ENCODE assay signal across 9 cellular contexts in genomic region chr20:20317195-20318113, GRCh38. TPM values are rescaled to one million over a fixed set of nuclear protein-coding genes. Genes with fewer than 3 reads are reported as not detected.
DNase-seq lines count a peak whose midpoint lies in the region; ATAC-seq and TF ChIP-seq lines count a peak whose summit lies in the region.
"Had no signal": no experiment of that assay in that cellular context is flagged by ENCODE, and none has a peak within 500 bp of the region (broad histone marks: within the 10 kb centered on the region; RNA-seq: fewer than 3 reads in every experiment).

No MANE protein-coding gene starts in this region.

- H3K9me3 ChIP-seq in neural cell (ENCODE audit: low read length) = peaks cover 5% of the 10 kb centered on the region
- H3K9me3 ChIP-seq: SJCRH30 had no signal

- no peak overlapping the region for H3K4me2 ChIP-seq in neural cell (ENCODE audit: low read length)

- CTCF ChIA-PET in WTC11 (lab: Charles Lee) = interaction anchor here (0.5 kb wide), 1 partner anchor 109 kb away, joined by 3 read pairs; no protein-coding TSS in a partner anchor

- POLR2A ChIA-PET in WTC11 (lab: Charles Lee) = no interaction called here

- H3K27ac ChIP-seq in neural cell (ENCODE audit: low read length) = peak overlapping the region; percentile 41
- H3K27ac ChIP-seq: SJCRH30 had no signal

- H3K79me2 ChIP-seq in neural cell (replicated peaks; ENCODE audit: insufficient read depth, low read length) = no peaks in the 10 kb centered on the region

- H3K27me3 Mint-ChIP-seq in WTC11 (ENCODE audit: low read depth) = no peaks in the 10 kb centered on the region

- H3K9ac ChIP-seq in neural cell (ENCODE audit: low read length) = peak overlapping the region; percentile 27

- H3K27ac Mint-ChIP-seq in WTC11 = no peak overlapping the region

- DNase-seq in NCI-H2227 (lab: John Stamatoyannopoulos, UW; ENCODE audit: unreplicated experiment) = peak; percentile 48
- no peak for DNase-seq in NCI-H146 (lab: John Stamatoyannopoulos, UW)
- DNase-seq in GOT3 (lab: John Stamatoyannopoulos, UW) = no peak
- DNase-seq in NCI-H345 treated with DMSO at 0.1 percent for 48 hours (lab: John Stamatoyannopoulos, UW; ENCODE audit: unreplicated experiment) = no peak
- DNase-seq in WTC11 (ENCODE audit: low spot score) = no peak

- peak; percentile 93 for ATAC-seq in GM19023 (IDR thresholded peaks at IDR 0.05; ENCODE audit: unreplicated experiment)
- ATAC-seq in HG02852 (IDR thresholded peaks at IDR 0.05; ENCODE audit: unreplicated experiment) = peak; percentile 86
- ATAC-seq in WTC11 = no peak

- H3K27me3 ChIP-seq in neural cell (ENCODE audit: insufficient read depth, low read depth, low read length) = no peaks in the 10 kb centered on the region
- H3K27me3 ChIP-seq: SJCRH30 had no signal

- H3K36me3 Mint-ChIP-seq in WTC11 = no peaks in the 10 kb centered on the region

- TF ChIP-seq CTCF in neural cell (IDR thresholded peaks at IDR 0.05; ENCODE audit: poor library complexity, severe bottlenecking) (no peak), WTC11 (IDR thresholded peaks at IDR 0.05) (no peak)

- no peaks in the 10 kb centered on the region for H3F3A ChIP-seq in neural cell (ENCODE audit: insufficient read depth, low read length, poor library complexity, severe bottlenecking)

- H3K4me1 Mint-ChIP-seq in WTC11 = no peaks in the 10 kb centered on the region

- no peaks in the 10 kb centered on the region for H4K20me1 ChIP-seq in neural cell (ENCODE audit: insufficient read depth)

- no peak overlapping the region for H3K4me3 Mint-ChIP-seq in WTC11

- no peak for TF ChIP-seq EP300 in neural cell (conservative IDR thresholded peaks at IDR 0.05; ENCODE audit: poor library complexity, severe bottlenecking)

- no peak overlapping the region for H2AFZ ChIP-seq in neural cell (ENCODE audit: low read depth, low read length)

- peaks cover 15% of the 10 kb centered on the region for H3K9me3 Mint-ChIP-seq in WTC11

- no peak for TF ChIP-seq RAD21 in neural cell (conservative IDR thresholded peaks at IDR 0.05)

- H3K36me3 ChIP-seq in neural cell (ENCODE audit: insufficient read depth, low read length) = no peaks in the 10 kb centered on the region
- H3K36me3 ChIP-seq: SJCRH30 had no signal

- no peak overlapping the region for H3K4me3 ChIP-seq in neural cell (ENCODE audit: low read length)
- H3K4me3 ChIP-seq: SJCRH30 had no signal

- H3K9me2 ChIP-seq in neural cell (ENCODE audit: insufficient read depth, low read length) = no peaks in the 10 kb centered on the region

TF ChIP-seq in neural cell, 6 proteins besides CTCF, POLR2A, EP300 and RAD21:
- no peak for TF ChIP-seq POLR2AphosphoS5 (IDR thresholded peaks at IDR 0.05)
- TF ChIP-seq, protein P1, sequence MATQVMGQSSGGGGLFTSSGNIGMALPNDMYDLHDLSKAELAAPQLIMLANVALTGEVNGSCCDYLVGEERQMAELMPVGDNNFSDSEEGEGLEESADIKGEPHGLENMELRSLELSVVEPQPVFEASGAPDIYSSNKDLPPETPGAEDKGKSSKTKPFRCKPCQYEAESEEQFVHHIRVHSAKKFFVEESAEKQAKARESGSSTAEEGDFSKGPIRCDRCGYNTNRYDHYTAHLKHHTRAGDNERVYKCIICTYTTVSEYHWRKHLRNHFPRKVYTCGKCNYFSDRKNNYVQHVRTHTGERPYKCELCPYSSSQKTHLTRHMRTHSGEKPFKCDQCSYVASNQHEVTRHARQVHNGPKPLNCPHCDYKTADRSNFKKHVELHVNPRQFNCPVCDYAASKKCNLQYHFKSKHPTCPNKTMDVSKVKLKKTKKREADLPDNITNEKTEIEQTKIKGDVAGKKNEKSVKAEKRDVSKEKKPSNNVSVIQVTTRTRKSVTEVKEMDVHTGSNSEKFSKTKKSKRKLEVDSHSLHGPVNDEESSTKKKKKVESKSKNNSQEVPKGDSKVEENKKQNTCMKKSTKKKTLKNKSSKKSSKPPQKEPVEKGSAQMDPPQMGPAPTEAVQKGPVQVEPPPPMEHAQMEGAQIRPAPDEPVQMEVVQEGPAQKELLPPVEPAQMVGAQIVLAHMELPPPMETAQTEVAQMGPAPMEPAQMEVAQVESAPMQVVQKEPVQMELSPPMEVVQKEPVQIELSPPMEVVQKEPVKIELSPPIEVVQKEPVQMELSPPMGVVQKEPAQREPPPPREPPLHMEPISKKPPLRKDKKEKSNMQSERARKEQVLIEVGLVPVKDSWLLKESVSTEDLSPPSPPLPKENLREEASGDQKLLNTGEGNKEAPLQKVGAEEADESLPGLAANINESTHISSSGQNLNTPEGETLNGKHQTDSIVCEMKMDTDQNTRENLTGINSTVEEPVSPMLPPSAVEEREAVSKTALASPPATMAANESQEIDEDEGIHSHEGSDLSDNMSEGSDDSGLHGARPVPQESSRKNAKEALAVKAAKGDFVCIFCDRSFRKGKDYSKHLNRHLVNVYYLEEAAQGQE (IDR thresholded peaks at IDR 0.05; ENCODE audit: borderline replicate concordance) = peak; percentile 94

TF ChIP-seq in WTC11, 78 proteins besides CTCF, POLR2A, EP300 and RAD21 (continues in another document):
- TF ChIP-seq ZNF138 (CRISPR knock-in tag; conservative IDR thresholded peaks at IDR 0.05) (no peak), JAZF1 (CRISPR knock-in tag; IDR thresholded peaks at IDR 0.05) (no peak), EMX1 (CRISPR knock-in tag; IDR thresholded peaks at IDR 0.05) (no peak), SOX15 (CRISPR knock-in tag; IDR thresholded peaks at IDR 0.05) (no peak), FOXJ3 (CRISPR knock-in tag; IDR thresholded peaks at IDR 0.05; ENCODE audit: borderline replicate concordance) (no peak), ZNF396 (CRISPR knock-in tag; IDR thresholded peaks at IDR 0.05; ENCODE audit: borderline replicate concordance) (no peak), FOXP1 (CRISPR knock-in tag; IDR thresholded peaks at IDR 0.05; ENCODE audit: borderline replicate concordance) (no peak), ZNF281 (CRISPR knock-in tag; IDR thresholded peaks at IDR 0.05) (no peak), GABPB1 (CRISPR knock-in tag; IDR thresholded peaks at IDR 0.05) (no peak)
- TF ChIP-seq, protein P2, sequence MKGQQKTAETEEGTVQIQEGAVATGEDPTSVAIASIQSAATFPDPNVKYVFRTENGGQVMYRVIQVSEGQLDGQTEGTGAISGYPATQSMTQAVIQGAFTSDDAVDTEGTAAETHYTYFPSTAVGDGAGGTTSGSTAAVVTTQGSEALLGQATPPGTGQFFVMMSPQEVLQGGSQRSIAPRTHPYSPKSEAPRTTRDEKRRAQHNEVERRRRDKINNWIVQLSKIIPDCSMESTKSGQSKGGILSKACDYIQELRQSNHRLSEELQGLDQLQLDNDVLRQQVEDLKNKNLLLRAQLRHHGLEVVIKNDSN (CRISPR knock-in tag; IDR thresholded peaks at IDR 0.05) = no peak
- TF ChIP-seq, protein P3, sequence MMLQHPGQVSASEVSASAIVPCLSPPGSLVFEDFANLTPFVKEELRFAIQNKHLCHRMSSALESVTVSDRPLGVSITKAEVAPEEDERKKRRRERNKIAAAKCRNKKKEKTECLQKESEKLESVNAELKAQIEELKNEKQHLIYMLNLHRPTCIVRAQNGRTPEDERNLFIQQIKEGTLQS (CRISPR knock-in tag; conservative IDR thresholded peaks at IDR 0.05) = no peak
- TF ChIP-seq, protein P4, sequence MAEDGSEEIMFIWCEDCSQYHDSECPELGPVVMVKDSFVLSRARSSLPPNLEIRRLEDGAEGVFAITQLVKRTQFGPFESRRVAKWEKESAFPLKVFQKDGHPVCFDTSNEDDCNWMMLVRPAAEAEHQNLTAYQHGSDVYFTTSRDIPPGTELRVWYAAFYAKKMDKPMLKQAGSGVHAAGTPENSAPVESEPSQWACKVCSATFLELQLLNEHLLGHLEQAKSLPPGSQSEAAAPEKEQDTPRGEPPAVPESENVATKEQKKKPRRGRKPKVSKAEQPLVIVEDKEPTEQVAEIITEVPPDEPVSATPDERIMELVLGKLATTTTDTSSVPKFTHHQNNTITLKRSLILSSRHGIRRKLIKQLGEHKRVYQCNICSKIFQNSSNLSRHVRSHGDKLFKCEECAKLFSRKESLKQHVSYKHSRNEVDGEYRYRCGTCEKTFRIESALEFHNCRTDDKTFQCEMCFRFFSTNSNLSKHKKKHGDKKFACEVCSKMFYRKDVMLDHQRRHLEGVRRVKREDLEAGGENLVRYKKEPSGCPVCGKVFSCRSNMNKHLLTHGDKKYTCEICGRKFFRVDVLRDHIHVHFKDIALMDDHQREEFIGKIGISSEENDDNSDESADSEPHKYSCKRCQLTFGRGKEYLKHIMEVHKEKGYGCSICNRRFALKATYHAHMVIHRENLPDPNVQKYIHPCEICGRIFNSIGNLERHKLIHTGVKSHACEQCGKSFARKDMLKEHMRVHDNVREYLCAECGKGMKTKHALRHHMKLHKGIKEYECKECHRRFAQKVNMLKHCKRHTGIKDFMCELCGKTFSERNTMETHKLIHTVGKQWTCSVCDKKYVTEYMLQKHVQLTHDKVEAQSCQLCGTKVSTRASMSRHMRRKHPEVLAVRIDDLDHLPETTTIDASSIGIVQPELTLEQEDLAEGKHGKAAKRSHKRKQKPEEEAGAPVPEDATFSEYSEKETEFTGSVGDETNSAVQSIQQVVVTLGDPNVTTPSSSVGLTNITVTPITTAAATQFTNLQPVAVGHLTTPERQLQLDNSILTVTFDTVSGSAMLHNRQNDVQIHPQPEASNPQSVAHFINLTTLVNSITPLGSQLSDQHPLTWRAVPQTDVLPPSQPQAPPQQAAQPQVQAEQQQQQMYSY (CRISPR knock-in tag; IDR thresholded peaks at IDR 0.05) = no peak

RNA-seq across cellular contexts. Expression of gene INSM1, which starts 50.5 kb away (rescaled TPM):
- 8.6 and 9.4 TPM in 2 replicates for polyA plus RNA-seq in neural cell
- polyA minus RNA-seq in neural cell = 16.6 and 17.1 TPM in 2 replicates
- 3.3 to 4.4 TPM (median 3.6 TPM) in 3 replicates for total RNA-seq in WTC11 (2021)
